24 cellular contexts compared by ENCODE assay signal in the genomic region with DNA sequence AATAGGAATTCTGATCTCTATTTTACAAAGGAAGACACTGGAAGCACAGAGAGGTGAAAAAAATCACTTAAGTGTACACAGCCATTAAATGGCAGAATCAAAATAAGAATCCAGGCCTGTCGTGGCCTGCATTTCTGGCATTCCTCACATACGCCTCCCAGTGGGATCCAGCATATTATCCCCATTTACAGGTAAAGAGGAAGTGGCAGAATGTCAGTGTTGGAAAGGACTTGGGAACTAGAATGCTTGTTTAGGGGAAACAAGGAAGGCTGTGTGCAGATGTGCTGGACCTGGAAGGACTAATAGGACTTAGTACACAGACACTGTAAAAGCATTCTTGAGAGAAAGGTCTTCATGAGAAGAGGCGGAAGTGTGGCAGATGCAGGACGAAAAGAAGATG.
DNase-seq lines count a peak whose midpoint lies in the region; ATAC-seq, FAIRE-seq and TF ChIP-seq lines count a peak whose summit lies in the region.
"Had no signal": no experiment of that assay in that cellular context is flagged by ENCODE, and none has a peak within 500 bp of the region (broad histone marks: within the 10 kb centered on the region; RNA-seq: fewer than 3 reads in every experiment).

No MANE protein-coding gene starts in this region.

- no peak for ATAC-seq in GM21576 (IDR thresholded peaks at IDR 0.05; ENCODE audit: unreplicated experiment)
- ATAC-seq: activated T-helper 17 cell treated with anti-CD3 and anti-CD28 coated beads, Interleukin-2, amount 50 U/mL, for 72 hours; left lung; mucosa of descending colon; right lobe of liver had no signal

- DNase-seq in GM12891 (ENCODE audit: insufficient read length, low spot score) (no peak), NCI-H2171 treated with DMSO at 0.1 percent for 48 hours (lab: John Stamatoyannopoulos, UW) (peak; percentile 60), epithelial cell of esophagus (ENCODE audit: low read depth) (peak; percentile 55), islet precursor cell (peak; percentile 83), NCI-H345 treated with DMSO at 0.1 percent for 48 hours (lab: John Stamatoyannopoulos, UW; ENCODE audit: unreplicated experiment) (no peak), 8988T (no peak)
- no peak for DNase-seq in stimulated activated CD4-positive, alpha-beta T cell treated with anti-CD3 and anti-CD28 coated beads, Interleukin-15, amount 100 ng/mL, for 24 hours
- DNase-seq: activated CD4-positive, alpha-beta T cell treated with anti-CD3 and anti-CD28 coated beads, Interleukin-2, amount 50 U/mL, for 1 hour; EL; left lung; mucosa of descending colon; NCI-H1105 treated with DMSO at 0.1 percent for 48 hours; NCI-H524 treated with DMSO at 0.1 percent for 48 hours; nephron progenitor cell; right lobe of liver; stimulated activated CD8-positive, alpha-beta memory T cell treated with anti-CD3 and anti-CD28 coated beads, Interleukin-4, amount 100 ng/mL, for 48 hours; T-helper 2 cell had no signal

- H3K4me3 ChIP-seq in epithelial cell of esophagus (ENCODE audit: low read length): no peak overlapping the region
- H3K4me3 ChIP-seq: left lung, mucosa of descending colon, right lobe of liver had no signal

- no peak for FAIRE-seq in GM12891 (lab: Jason Lieb, UNC)
- FAIRE-seq: astrocyte, D721Med, frontal cortex, GM18507, RCC 7860 had no signal

- no peak for TF ChIP-seq POLR2A in GM12891 (IDR thresholded peaks at IDR 0.05; ENCODE audit: low read depth, low read length)

- TF ChIP-seq CTCF in epithelial cell of esophagus (IDR thresholded peaks at IDR 0.05; ENCODE audit: insufficient read depth, low read depth, low read length, missing control alignments): peak; percentile 29

TF ChIP-seq in GM12891, 5 proteins besides CTCF, POLR2A, EP300 and RAD21:
- TF ChIP-seq SPI1 (IDR thresholded peaks at IDR 0.05; ENCODE audit: low read depth, low read length) (peak; percentile 47), PAX5 (IDR thresholded peaks at IDR 0.05; ENCODE audit: insufficient read depth, low read length, severe bottlenecking) (no peak), TAF1 (IDR thresholded peaks at IDR 0.05; ENCODE audit: low read depth, low read length) (no peak)

Comparison
In these comparisons a context has a peak if more than half of its experiments do, and no peak if none do; other contexts are left out.
1. DNase-seq: peak in NCI-H2171 treated with DMSO at 0.1 percent for 48 hours (single experiment), epithelial cell of esophagus (single experiment) and islet precursor cell (single experiment); none in GM12891 (single experiment), NCI-H345 treated with DMSO at 0.1 percent for 48 hours (single experiment), 8988T (single experiment) and stimulated activated CD4-positive, alpha-beta T cell treated with anti-CD3 and anti-CD28 coated beads, Interleukin-15, amount 100 ng/mL, for 24 hours (single experiment).